In the genomic region with DNA sequence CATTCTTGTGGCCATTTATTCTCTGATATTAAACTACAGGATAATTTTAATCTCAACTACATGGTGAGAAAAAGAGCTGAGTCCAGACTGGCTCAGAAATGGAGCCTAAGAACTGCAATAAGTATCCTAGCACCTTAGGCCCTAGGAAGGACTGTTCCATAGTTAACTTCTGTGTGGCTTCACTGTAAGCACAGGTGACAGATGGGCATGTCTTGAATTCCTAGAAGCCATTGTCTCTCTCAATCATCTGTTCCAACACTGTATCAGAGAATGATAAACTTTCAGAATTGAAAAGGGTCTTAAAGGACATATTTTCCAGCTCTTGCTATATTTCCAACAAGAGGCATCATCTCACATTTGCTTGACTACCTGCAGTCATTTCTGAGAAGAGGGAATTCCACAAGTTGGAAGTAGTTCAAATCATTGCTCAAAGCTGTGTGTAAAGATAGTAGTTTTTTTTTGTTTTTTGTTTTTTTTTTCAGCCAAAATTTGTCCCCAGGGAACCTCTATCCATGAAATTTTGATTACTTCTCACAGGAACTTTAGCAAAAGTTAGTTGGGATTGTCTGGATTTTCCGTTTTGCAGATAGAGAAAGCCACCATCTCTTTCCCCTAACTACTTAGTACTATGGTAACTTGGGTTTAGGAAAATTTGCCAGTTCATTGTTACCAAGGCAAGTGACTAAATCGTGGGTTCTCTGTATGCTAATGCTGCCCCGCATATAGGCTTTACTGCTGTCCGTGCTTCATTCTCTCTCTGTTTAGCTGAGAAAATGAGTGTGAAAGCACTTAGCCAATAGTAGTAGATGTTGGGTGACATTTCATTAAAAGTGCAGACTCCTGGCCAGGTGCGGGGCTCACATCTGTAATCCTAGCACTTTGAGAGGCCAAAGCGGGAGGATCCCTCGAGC, we compare ENCODE assay signal across 1 cellular context.
TF ChIP-seq lines count a peak whose summit lies in the region.

No MANE protein-coding gene starts in this region.

TF ChIP-seq in WTC11, 78 proteins besides CTCF, POLR2A, EP300 and RAD21 (continued from another document):
- no peak for TF ChIP-seq CREM (CRISPR knock-in tag; IDR thresholded peaks at IDR 0.05)
